Comparison of ENCODE assay signal across 14 cellular contexts in genomic region chr3:35529337-35529736, GRCh38.
DNase-seq lines count a peak whose midpoint lies in the region; ATAC-seq and TF ChIP-seq lines count a peak whose summit lies in the region.
"Had no signal": no experiment of that assay in that cellular context is flagged by ENCODE, and none has a peak within 500 bp of the region (broad histone marks: within the 10 kb centered on the region; RNA-seq: fewer than 3 reads in every experiment).

No MANE protein-coding gene starts in this region.

- H3K4me1 ChIP-seq in hepatocyte (ENCODE audit: insufficient read depth) (no peaks in the 10 kb centered on the region), mucosa of stomach (ENCODE audit: control insufficient read depth, insufficient read depth, low read length) (no peaks in the 10 kb centered on the region), ascending aorta (no peaks in the 10 kb centered on the region)
- H3K4me1 ChIP-seq: BE2C had no signal

- H3K9me2 ChIP-seq in hepatocyte (replicated peaks; ENCODE audit: insufficient read depth), result no peaks in the 10 kb centered on the region

- intact Hi-C loops in ascending aorta (cut with DNase I), result no loop called here

- H3K79me2 ChIP-seq in hepatocyte, result no peaks in the 10 kb centered on the region

- peak overlapping the region; percentile 49 for H3K9ac ChIP-seq in mucosa of stomach (ENCODE audit: low read length)
- H3K9ac ChIP-seq: GM23248 had no signal

- H4K20me1 ChIP-seq in hepatocyte (ENCODE audit: insufficient read depth, poor library complexity, severe bottlenecking), result no peaks in the 10 kb centered on the region

- no peaks in the 10 kb centered on the region for H3K9me3 ChIP-seq in hepatocyte (ENCODE audit: low read depth)
- H3K9me3 ChIP-seq in mucosa of stomach (ENCODE audit: control insufficient read depth, low read length), result no peaks in the 10 kb centered on the region
- no peaks in the 10 kb centered on the region for H3K9me3 ChIP-seq in ascending aorta
- H3K9me3 ChIP-seq: BE2C, HAP-1 had no signal

- ATAC-seq in GM18520 (IDR thresholded peaks at IDR 0.05; ENCODE audit: unreplicated experiment), result no peak

- WGBS in hepatocyte (ENCODE audit: low lambda C conversion rate, missing lambda C conversion rate), result 77% methylated on average over 6 of the region's 6 CpGs

- H3K36me3 ChIP-seq in hepatocyte (replicated peaks; ENCODE audit: insufficient read depth, low read depth), result no peaks in the 10 kb centered on the region
- H3K36me3 ChIP-seq in mucosa of stomach (ENCODE audit: control insufficient read depth, insufficient read depth, low read length), result no peaks in the 10 kb centered on the region
- H3K36me3 ChIP-seq in ascending aorta, result no peaks in the 10 kb centered on the region
- H3K36me3 ChIP-seq: BE2C, HAP-1 had no signal

- H3K27me3 ChIP-seq in hepatocyte (no peaks in the 10 kb centered on the region), mucosa of stomach (ENCODE audit: control insufficient read depth, insufficient read depth, low read length) (no peaks in the 10 kb centered on the region), ascending aorta (no peaks in the 10 kb centered on the region)
- H3K27me3 ChIP-seq: BE2C had no signal

- TF ChIP-seq CTCF in LNCaP clone FGC (IDR thresholded peaks at IDR 0.05; ENCODE audit: control insufficient read depth, extremely low read depth, insufficient read depth), result peak; percentile 36
- no peak for TF ChIP-seq CTCF in hepatocyte (IDR thresholded peaks at IDR 0.05; ENCODE audit: poor library complexity)
- TF ChIP-seq CTCF in endothelial cell (IDR thresholded peaks at IDR 0.05; ENCODE audit: unreplicated experiment), result no peak
- no peak for TF ChIP-seq CTCF in ascending aorta (IDR thresholded peaks at IDR 0.05)

- H3K4me1 Mint-ChIP-seq in endothelial cell (ENCODE audit: unreplicated experiment), result no peaks in the 10 kb centered on the region

- no peaks in the 10 kb centered on the region for H3K36me3 Mint-ChIP-seq in endothelial cell (ENCODE audit: low read depth, unreplicated experiment)

- H3K4me3 ChIP-seq in LNCaP clone FGC (ENCODE audit: low read depth, low read length) (no peak overlapping the region), hepatocyte (no peak overlapping the region), mucosa of stomach (ENCODE audit: low read length) (no peak overlapping the region), ascending aorta (no peak overlapping the region)
- H3K4me3 ChIP-seq: GM23248, HAP-1 had no signal

- no peak overlapping the region for H2AFZ ChIP-seq in hepatocyte
- H2AFZ ChIP-seq: GM23248 had no signal

- H3K27ac ChIP-seq in hepatocyte, result no peak overlapping the region
- H3K27ac ChIP-seq in ascending aorta, result no peak overlapping the region
- H3K27ac ChIP-seq: GM23248 had no signal

- H3K4me2 ChIP-seq in hepatocyte, result peak overlapping the region; percentile 42

- H3K27ac Mint-ChIP-seq in endothelial cell (ENCODE audit: unreplicated experiment), result no peak overlapping the region
- H3K27ac Mint-ChIP-seq: CD4-positive, alpha-beta T cell had no signal

- H3K9me3 Mint-ChIP-seq in endothelial cell (ENCODE audit: unreplicated experiment), result no peaks in the 10 kb centered on the region
- H3K9me3 Mint-ChIP-seq: CD4-positive, alpha-beta T cell had no signal

- DNase-seq in LNCaP clone FGC (ENCODE audit: low read depth) (peak; percentile 37), hepatocyte (ENCODE audit: low spot score) (no peak), endothelial cell (ENCODE audit: low spot score) (no peak), ascending aorta (ENCODE audit: low spot score in 2 of 2) (no peak)
- DNase-seq in activated T-cell treated with anti-CD3 and anti-CD28 coated beads, Interleukin-2, amount 50 U/mL, for 48 hours, result no peak
- DNase-seq: ACHN; BE2C; C1 segment of cervical spinal cord; Caco-2; CD4-positive, alpha-beta T cell; GM23248 had no signal

- no peak overlapping the region for H3K4me3 Mint-ChIP-seq in endothelial cell (ENCODE audit: unreplicated experiment)
- H3K4me3 Mint-ChIP-seq: CD4-positive, alpha-beta T cell had no signal

- H3K27me3 Mint-ChIP-seq in endothelial cell (ENCODE audit: unreplicated experiment), result no peaks in the 10 kb centered on the region
- H3K27me3 Mint-ChIP-seq: CD4-positive, alpha-beta T cell had no signal
